ENCODE assay signal across 8 cellular contexts in the genomic region with DNA sequence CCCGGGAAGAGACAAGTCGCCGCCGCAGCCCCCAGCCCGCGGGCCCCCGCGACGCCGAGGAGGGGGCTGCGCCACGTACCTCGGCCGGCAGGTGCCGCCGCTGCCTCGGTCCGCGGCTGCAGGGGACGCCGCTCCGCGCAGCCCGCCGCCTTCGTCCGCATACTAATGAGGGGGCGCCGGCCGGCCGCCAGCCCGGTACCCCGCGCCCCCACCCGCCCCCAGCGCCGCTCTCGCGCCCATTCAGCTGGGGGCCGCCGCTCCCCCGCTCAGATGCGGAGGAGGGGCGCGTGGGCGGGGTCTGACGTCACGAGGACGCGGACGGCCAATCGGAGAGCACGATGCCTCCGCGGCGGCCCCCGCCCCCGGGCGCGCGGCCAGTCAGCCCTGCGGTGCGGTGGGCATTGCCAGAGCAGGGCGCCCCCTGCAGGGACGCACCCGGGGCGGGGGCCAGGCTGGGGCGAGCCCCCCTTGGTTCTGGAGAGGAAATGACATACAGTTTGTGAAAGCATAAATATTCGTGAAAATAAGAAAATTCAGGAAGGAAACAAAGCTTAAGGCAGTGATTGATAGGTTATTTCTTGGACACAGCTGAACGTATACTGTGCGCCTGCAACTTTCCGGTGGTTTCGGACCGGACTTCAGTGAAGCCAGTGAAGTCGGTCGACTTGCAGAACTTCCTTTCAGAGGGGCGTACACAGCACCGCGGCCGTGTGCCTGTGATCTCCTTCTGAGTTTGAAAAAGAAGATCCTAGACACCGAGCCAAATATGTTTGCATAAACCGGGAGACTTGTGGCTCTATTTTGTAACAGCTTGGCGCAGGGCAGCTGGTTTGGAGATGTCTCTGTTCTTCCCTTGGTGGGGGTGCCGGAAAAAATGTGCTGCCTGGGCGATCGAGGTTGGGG. TPM values are rescaled to one million over a fixed set of nuclear protein-coding genes. Genes with fewer than 3 reads are reported as not detected.
DNase-seq lines count a peak whose midpoint lies in the region; ATAC-seq and TF ChIP-seq lines count a peak whose summit lies in the region.

ST3GAL5 (minus strand) TSS at position 246 of the 903 bp plus-strand sequence; CDS start at position 161, 85 bp downstream.

- H3K4me3 ChIP-seq in GM23338 (peak within 1 kb of the TSS; percentile 75), neuron (ENCODE audit: low read length) (peak within 1 kb of the TSS; percentile 81)

- no peak within 1 kb of the TSS for H3K27ac ChIP-seq in GM23338 (ENCODE audit: low read depth)
- peak within 1 kb of the TSS; percentile 74 for H3K27ac ChIP-seq in foreskin keratinocyte

- no peaks in the 10 kb centered on the region for H3K9me2 ChIP-seq in GM23338 (ENCODE audit: insufficient read depth)

- peak; percentile 81 for ATAC-seq in GM23338
- ATAC-seq in foreskin keratinocyte: peak; percentile 64

- H3K4me1 ChIP-seq in GM23338 (ENCODE audit: insufficient read depth) (no peaks in the 10 kb centered on the region; the same call in 1 of the 2 replicates), foreskin keratinocyte (peaks cover 30% of the 10 kb centered on the region), neuron (ENCODE audit: insufficient read depth, low read length) (peaks cover 27% of the 10 kb centered on the region)

- peak within 1 kb of the TSS; percentile 99 for H3K4me2 ChIP-seq in GM23338

- H3K79me2 ChIP-seq in GM23338 (replicated peaks; ENCODE audit: insufficient read depth): 0 out of 2 replicates have a peak, but pooled peaks cover 3% of the 10 kb centered on the region

- peaks cover 6% of the 10 kb centered on the region; the same call in 1 of the 2 replicates for H4K20me1 ChIP-seq in GM23338 (replicated peaks; ENCODE audit: insufficient read depth)

- H3K36me3 ChIP-seq in GM23338 (ENCODE audit: insufficient read depth) (no peaks in the 10 kb centered on the region), neuron (ENCODE audit: insufficient read depth, low read length) (no peaks in the 10 kb centered on the region)

- peaks cover 22% of the 10 kb centered on the region for H3K27me3 Mint-ChIP-seq in GM23338 (ENCODE audit: insufficient read depth, low read depth, poor library complexity)

- no peaks in the 10 kb centered on the region for H3K9me3 Mint-ChIP-seq in GM23338

- H3K27ac Mint-ChIP-seq in GM23338: no peak within 1 kb of the TSS

- H3K4me3 Mint-ChIP-seq in GM23338: peak within 1 kb of the TSS; percentile 92

- peaks cover 30% of the 10 kb centered on the region for H3K27me3 ChIP-seq in GM23338 (ENCODE audit: insufficient read depth)
- no peaks in the 10 kb centered on the region for H3K27me3 ChIP-seq in foreskin keratinocyte
- peaks cover 26% of the 10 kb centered on the region for H3K27me3 ChIP-seq in neuron (ENCODE audit: insufficient read depth, low read length)

- no peaks in the 10 kb centered on the region for H3K9me3 ChIP-seq in neuron (ENCODE audit: low read length)

- H3K36me3 Mint-ChIP-seq in GM23338 (ENCODE audit: low read depth): no peaks in the 10 kb centered on the region

- DNase-seq in EL (peak; percentile 82), GM23338 (ENCODE audit: low spot score) (peak; percentile 91), SHP77 treated with DMSO at 0.1 percent for 48 hours (lab: John Stamatoyannopoulos, UW) (peak; percentile 78), activated gamma-delta T cell treated with Interleukin-2 at 50 U/mL for 16 hours (peak; percentile 94), foreskin keratinocyte (peak in 1 of 2 donors; percentile 76)

- H3F3A ChIP-seq in GM23338 (replicated peaks; ENCODE audit: low read depth): no peaks in the 10 kb centered on the region

- H2AFZ ChIP-seq in GM23338 (peak within 1 kb of the TSS; percentile 98), neuron (ENCODE audit: low read depth, low read length) (peak within 1 kb of the TSS; percentile 79)

- peak; percentile 77 to 80 for TF ChIP-seq CTCF in GM23338 (conservative IDR thresholded peaks at IDR 0.05; ENCODE audit: low read depth in 2 of 2)
- peak; percentile 63 for TF ChIP-seq CTCF in LNCAP (IDR thresholded peaks at IDR 0.05)
- TF ChIP-seq CTCF in foreskin keratinocyte (conservative IDR thresholded peaks at IDR 0.05): peak; percentile 86
- no peak for TF ChIP-seq CTCF in subcutaneous adipose tissue (IDR thresholded peaks at IDR 0.05; ENCODE audit: low read depth)

- peaks cover 25% of the 10 kb centered on the region for H3K4me1 Mint-ChIP-seq in GM23338

TF ChIP-seq in GM23338, 12 proteins besides CTCF, POLR2A, EP300 and RAD21:
- TF ChIP-seq POLR2AphosphoS5 (IDR thresholded peaks at IDR 0.05; ENCODE audit: low read depth) (peak; percentile 39; the same call in 1 of the 2 replicates), CREB1 (CRISPR knock-in tag; IDR thresholded peaks at IDR 0.05; ENCODE audit: low read depth) (peak; percentile 89), EZH2phosphoT487 (IDR thresholded peaks at IDR 0.05; ENCODE audit: unreplicated experiment) (no peak), NANOG (IDR thresholded peaks at IDR 0.05; ENCODE audit: borderline replicate concordance) (no peak), ETS1 (IDR thresholded peaks at IDR 0.05) (no peak)

RNA-seq across cellular contexts. Expression of gene ST3GAL5, which starts in this region (rescaled TPM):
- total RNA-seq in GM23338 (2014; rRNA removed; shearing (Covaris generic)): 7.9 and 8.9 TPM in 2 replicates
- polyA plus RNA-seq in GM23338 (2016; fragmentation: Nextera tagmentation; extraction: Ambion mirVana) (2.8 and 3.2 TPM in 2 replicates), foreskin keratinocyte (19.8 and 21.8 TPM in 2 replicates)
- total RNA-seq in foreskin keratinocyte (30.1 and 36.1 TPM in 2 replicates), subcutaneous adipose tissue (10 to 100 TPM; 38.6 to 56.4 (median 47.8) TPM)
